Comparison of ENCODE assay signal across 8 cellular contexts in the genomic region with DNA sequence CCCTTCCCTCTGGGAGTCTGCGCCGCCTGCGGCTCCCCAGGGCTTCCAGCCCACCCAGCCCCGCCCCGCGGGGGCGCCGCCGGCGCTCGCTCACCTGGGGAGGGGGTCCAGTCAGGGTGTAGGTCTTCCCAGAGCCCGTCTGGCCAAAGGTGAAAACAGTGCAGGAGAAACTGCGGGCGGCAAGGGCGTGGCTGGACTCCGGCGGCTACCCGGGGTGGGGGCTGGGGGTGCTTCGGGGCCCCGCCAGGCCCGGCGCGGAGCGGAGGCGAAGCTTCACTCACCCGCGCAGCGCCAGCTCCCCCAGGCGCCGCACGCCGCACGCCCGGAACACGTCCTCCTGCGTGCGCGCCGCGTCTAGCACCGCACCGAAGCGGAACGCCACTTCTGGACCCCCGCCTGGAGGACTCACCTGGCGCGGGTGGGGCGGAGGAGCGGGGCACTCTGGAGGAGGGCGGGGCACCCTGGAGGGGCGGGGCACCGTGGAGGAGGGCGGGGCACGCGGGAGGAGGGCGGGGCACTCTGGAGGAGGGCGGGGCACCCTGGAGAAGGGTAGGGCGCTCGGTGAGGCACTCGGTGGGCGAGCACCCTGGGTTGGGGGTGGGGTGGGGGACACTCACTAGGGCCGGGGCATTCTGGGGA. TPM values are rescaled to one million over a fixed set of nuclear protein-coding genes. Genes with fewer than 3 reads are reported as not detected.
DNase-seq lines count a peak whose midpoint lies in the region; ATAC-seq and TF ChIP-seq lines count a peak whose summit lies in the region.

No MANE protein-coding gene starts in this region.

- no peaks in the 10 kb centered on the region for H3K4me1 ChIP-seq in BE2C
- H3K4me1 ChIP-seq in liver (ENCODE audit: control insufficient read depth in 4 of 4, insufficient read depth in 4 of 4, low read length in 3 of 4) = peaks cover 9 to 29% (median 21%) of the 10 kb centered on the region in 4 donors
- no peaks in the 10 kb centered on the region for H3K4me1 ChIP-seq in testis

- DNase-seq in BE2C = peak; percentile 50
- no peak for DNase-seq in LNCaP clone FGC (ENCODE audit: low read depth)
- no peak for DNase-seq in cardiac fibroblast (ENCODE audit: low read depth in 2 of 2)
- peak; percentile 46 for DNase-seq in testis
- no peak for DNase-seq in NCI-H1092 (lab: John Stamatoyannopoulos, UW)
- DNase-seq in SKM-1 treated with dmso at 0.1 percent for 144 hours (lab: John Stamatoyannopoulos, UW; ENCODE audit: unreplicated experiment) = no peak

- TF ChIP-seq RAD21 in liver (IDR thresholded peaks at IDR 0.05) = no peak

- H3K9me3 ChIP-seq in BE2C = 0 out of 2 replicates have a peak, but pooled peaks cover 2% of the 10 kb centered on the region
- H3K9me3 ChIP-seq in liver (ENCODE audit: control insufficient read depth in 4 of 4, low read length in 3 of 4) = peaks cover 0 to 4% (median 0%) of the 10 kb centered on the region in 4 donors
- no peaks in the 10 kb centered on the region for H3K9me3 ChIP-seq in testis

- peaks cover 16% of the 10 kb centered on the region; the same call in 1 of the 2 replicates for H3K27me3 ChIP-seq in BE2C
- H3K27me3 ChIP-seq in liver (ENCODE audit: control insufficient read depth in 4 of 4, insufficient read depth in 4 of 4, low read length in 3 of 4) = peaks cover 0 to 2% (median 0%) of the 10 kb centered on the region in 4 donors
- no peaks in the 10 kb centered on the region for H3K27me3 ChIP-seq in testis

- TF ChIP-seq CTCF in BE2C (IDR thresholded peaks at IDR 0.05; ENCODE audit: low read depth, low read length) (no peak), LNCaP clone FGC (IDR thresholded peaks at IDR 0.05; ENCODE audit: control insufficient read depth, extremely low read depth, insufficient read depth) (no peak), cardiac fibroblast (IDR thresholded peaks at IDR 0.05; ENCODE audit: low read depth, low read length) (no peak), liver (IDR thresholded peaks at IDR 0.05; ENCODE audit: low read depth, low read length, missing input control) (no peak), testis (IDR thresholded peaks at IDR 0.05) (no peak)

- no peak for ATAC-seq in GM21360 (IDR thresholded peaks at IDR 0.05; ENCODE audit: unreplicated experiment)

- TF ChIP-seq POLR2A in testis (IDR thresholded peaks at IDR 0.05) = no peak

- H3K27ac ChIP-seq in liver (ENCODE audit: low read depth in 1 of 2, low read length in 2 of 2) = no peak overlapping the region
- H3K27ac ChIP-seq in testis = no peak overlapping the region

- WGBS in liver = 6% methylated on average over 62 of the region's 62 CpGs
- WGBS in testis, 2 donors = 0 to 2% methylated on average over 1 to 47 of the region's 62 CpGs

- intact Hi-C loops in testis (cut with DNase I; ENCODE audit: low total_unique reads) = no loop called here

- no peak overlapping the region for H3K9ac ChIP-seq in liver (ENCODE audit: low read depth in 1 of 2, low read length in 2 of 2)

- H3K36me3 ChIP-seq in BE2C (no peaks in the 10 kb centered on the region), liver (ENCODE audit: control insufficient read depth in 4 of 4, insufficient read depth in 3 of 4, low read depth in 1 of 4, low read length in 3 of 4) (peaks cover 0 to 10% (median 2%) of the 10 kb centered on the region in 4 donors), testis (ENCODE audit: low read depth, missing control alignments) (no peaks in the 10 kb centered on the region)

- H3K4me3 ChIP-seq in BE2C (ENCODE audit: low read depth, low read length) (peak overlapping the region; percentile 29; the same call in 1 of the 2 replicates), LNCaP clone FGC (ENCODE audit: low read depth, low read length) (peak overlapping the region; percentile 50), cardiac fibroblast (replicated peaks in 1 of 2; ENCODE audit: low read depth in 2 of 2, low read length in 2 of 2) (peak overlapping the region; percentile 21 to 40), liver (ENCODE audit: low read depth in 1 of 3, low read length in 3 of 3) (peak overlapping the region in 2 of 3 donors; percentile 46 to 59), testis (peak overlapping the region; percentile 46 to 62)

TF ChIP-seq in liver, 16 proteins besides CTCF, POLR2A, EP300 and RAD21:
- TF ChIP-seq, protein P1, sequence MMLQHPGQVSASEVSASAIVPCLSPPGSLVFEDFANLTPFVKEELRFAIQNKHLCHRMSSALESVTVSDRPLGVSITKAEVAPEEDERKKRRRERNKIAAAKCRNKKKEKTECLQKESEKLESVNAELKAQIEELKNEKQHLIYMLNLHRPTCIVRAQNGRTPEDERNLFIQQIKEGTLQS (IDR thresholded peaks at IDR 0.05) = no peak
- TF ChIP-seq YY1 (IDR thresholded peaks at IDR 0.05) (no peak), SP1 (IDR thresholded peaks at IDR 0.05) (no peak), JUND (IDR thresholded peaks at IDR 0.05) (no peak), TAF1 (conservative IDR thresholded peaks at IDR 0.05) (no peak), HNF4G (IDR thresholded peaks at IDR 0.05) (no peak), GABPA (IDR thresholded peaks at IDR 0.05 in 1 of 2, conservative IDR thresholded peaks at IDR 0.05 in 1 of 2) (no peak), NR2F2 (IDR thresholded peaks at IDR 0.05) (no peak), HNF4A (conservative IDR thresholded peaks at IDR 0.05) (no peak), RXRA (IDR thresholded peaks at IDR 0.05) (no peak), FOXA1 (IDR thresholded peaks at IDR 0.05) (no peak), FOXA2 (IDR thresholded peaks at IDR 0.05) (no peak), EGR1 (IDR thresholded peaks at IDR 0.05; ENCODE audit: low read depth in 2 of 2) (no peak)
- TF ChIP-seq, protein P2, sequence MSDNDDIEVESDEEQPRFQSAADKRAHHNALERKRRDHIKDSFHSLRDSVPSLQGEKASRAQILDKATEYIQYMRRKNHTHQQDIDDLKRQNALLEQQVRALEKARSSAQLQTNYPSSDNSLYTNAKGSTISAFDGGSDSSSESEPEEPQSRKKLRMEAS (IDR thresholded peaks at IDR 0.05) = no peak
- TF ChIP-seq, protein P3, sequence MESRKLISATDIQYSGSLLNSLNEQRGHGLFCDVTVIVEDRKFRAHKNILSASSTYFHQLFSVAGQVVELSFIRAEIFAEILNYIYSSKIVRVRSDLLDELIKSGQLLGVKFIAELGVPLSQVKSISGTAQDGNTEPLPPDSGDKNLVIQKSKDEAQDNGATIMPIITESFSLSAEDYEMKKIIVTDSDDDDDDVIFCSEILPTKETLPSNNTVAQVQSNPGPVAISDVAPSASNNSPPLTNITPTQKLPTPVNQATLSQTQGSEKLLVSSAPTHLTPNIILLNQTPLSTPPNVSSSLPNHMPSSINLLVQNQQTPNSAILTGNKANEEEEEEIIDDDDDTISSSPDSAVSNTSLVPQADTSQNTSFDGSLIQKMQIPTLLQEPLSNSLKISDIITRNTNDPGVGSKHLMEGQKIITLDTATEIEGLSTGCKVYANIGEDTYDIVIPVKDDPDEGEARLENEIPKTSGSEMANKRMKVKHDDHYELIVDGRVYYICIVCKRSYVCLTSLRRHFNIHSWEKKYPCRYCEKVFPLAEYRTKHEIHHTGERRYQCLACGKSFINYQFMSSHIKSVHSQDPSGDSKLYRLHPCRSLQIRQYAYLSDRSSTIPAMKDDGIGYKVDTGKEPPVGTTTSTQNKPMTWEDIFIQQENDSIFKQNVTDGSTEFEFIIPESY (IDR thresholded peaks at IDR 0.05) = no peak
- TF ChIP-seq, protein P4, sequence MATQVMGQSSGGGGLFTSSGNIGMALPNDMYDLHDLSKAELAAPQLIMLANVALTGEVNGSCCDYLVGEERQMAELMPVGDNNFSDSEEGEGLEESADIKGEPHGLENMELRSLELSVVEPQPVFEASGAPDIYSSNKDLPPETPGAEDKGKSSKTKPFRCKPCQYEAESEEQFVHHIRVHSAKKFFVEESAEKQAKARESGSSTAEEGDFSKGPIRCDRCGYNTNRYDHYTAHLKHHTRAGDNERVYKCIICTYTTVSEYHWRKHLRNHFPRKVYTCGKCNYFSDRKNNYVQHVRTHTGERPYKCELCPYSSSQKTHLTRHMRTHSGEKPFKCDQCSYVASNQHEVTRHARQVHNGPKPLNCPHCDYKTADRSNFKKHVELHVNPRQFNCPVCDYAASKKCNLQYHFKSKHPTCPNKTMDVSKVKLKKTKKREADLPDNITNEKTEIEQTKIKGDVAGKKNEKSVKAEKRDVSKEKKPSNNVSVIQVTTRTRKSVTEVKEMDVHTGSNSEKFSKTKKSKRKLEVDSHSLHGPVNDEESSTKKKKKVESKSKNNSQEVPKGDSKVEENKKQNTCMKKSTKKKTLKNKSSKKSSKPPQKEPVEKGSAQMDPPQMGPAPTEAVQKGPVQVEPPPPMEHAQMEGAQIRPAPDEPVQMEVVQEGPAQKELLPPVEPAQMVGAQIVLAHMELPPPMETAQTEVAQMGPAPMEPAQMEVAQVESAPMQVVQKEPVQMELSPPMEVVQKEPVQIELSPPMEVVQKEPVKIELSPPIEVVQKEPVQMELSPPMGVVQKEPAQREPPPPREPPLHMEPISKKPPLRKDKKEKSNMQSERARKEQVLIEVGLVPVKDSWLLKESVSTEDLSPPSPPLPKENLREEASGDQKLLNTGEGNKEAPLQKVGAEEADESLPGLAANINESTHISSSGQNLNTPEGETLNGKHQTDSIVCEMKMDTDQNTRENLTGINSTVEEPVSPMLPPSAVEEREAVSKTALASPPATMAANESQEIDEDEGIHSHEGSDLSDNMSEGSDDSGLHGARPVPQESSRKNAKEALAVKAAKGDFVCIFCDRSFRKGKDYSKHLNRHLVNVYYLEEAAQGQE (IDR thresholded peaks at IDR 0.05) = no peak

RNA-seq across cellular contexts. Expression of a gene that starts 1.0 kb away (rescaled TPM):
- not detected for polyA plus RNA-seq in BE2C (2012; ENCODE audit: insufficient read depth, insufficient read length, low read depth)
- total RNA-seq in liver (10 to 100 TPM in 1 of 2 donors, 1 to 10 TPM in 1; 3.8 to 11.5 TPM), testis (1 to 10 TPM; 5.4 to 9.2 TPM)
- polyA plus RNA-seq in liver (10 to 100 TPM in 1 of 2 donors, 1 to 10 TPM in 1; 2.9 to 11.8 TPM), testis (ENCODE audit: insufficient read depth, low read depth, low replicate concordance) (7.1 TPM)

RNA-seq across cellular contexts. Expression of a gene that starts 20.0 kb away (rescaled TPM):
- 0.56 TPM for polyA plus RNA-seq in BE2C (2012; ENCODE audit: insufficient read depth, insufficient read length, low read depth)
- total RNA-seq in liver (1,000 to 10,000 TPM; 3,440 to 3,808 TPM), testis (under 1 TPM; 0.47 to 0.68 TPM)
- polyA plus RNA-seq in liver (1,000 to 10,000 TPM; 5,918 to 6,678 TPM), testis (ENCODE audit: insufficient read depth, low read depth, low replicate concordance) (0.88 TPM)

RNA-seq across cellular contexts. Expression of a gene that starts 57.2 kb away (rescaled TPM):
- polyA plus RNA-seq in BE2C (2012; ENCODE audit: insufficient read depth, insufficient read length, low read depth) = 0.08 TPM
- total RNA-seq in liver (10 to 100 TPM; 13.3 to 20.4 TPM), testis (10 to 100 TPM; 25.7 to 68.8 TPM)
- polyA plus RNA-seq in liver (10 to 100 TPM in 1 of 2 donors, 1 to 10 TPM in 1; 7.0 to 10.7 TPM), testis (ENCODE audit: insufficient read depth, low read depth, low replicate concordance) (9.3 TPM)

Comparison
In these comparisons a context has a peak if more than half of its experiments do, and no peak if none do; other contexts are left out.
1. DNase-seq: peak in BE2C (single experiment) and testis (single experiment); none in LNCaP clone FGC (single experiment), cardiac fibroblast (0 of 2), NCI-H1092 (single experiment) and SKM-1 treated with dmso at 0.1 percent for 144 hours (single experiment).
2. RNA of a gene that starts 20.0 kb away (total RNA-seq): 3,440 to 3,808 TPM in liver; 0.47 to 0.68 TPM in testis; every median in the first group is over 1,000 times any median in the second.
3. Peak in every context shown above with its lines, with median percentiles within 50 percentile points of each other: H3K4me3 ChIP-seq.